ENCODE assay signal across 13 cellular contexts in genomic region chr5:119943148-119943547, GRCh38.
DNase-seq lines count a peak whose midpoint lies in the region; ATAC-seq and TF ChIP-seq lines count a peak whose summit lies in the region.
"Had no signal": no experiment of that assay in that cellular context is flagged by ENCODE, and none has a peak within 500 bp of the region (broad histone marks: within the 10 kb centered on the region; RNA-seq: fewer than 3 reads in every experiment).

No MANE protein-coding gene starts in this region.

- H3K9me3 ChIP-seq in left lung: peaks cover 0 to 6% of the 10 kb centered on the region in 2 donors
- H3K9me3 ChIP-seq in vagina: no peaks in the 10 kb centered on the region
- H3K9me3 ChIP-seq: ovary had no signal

- H3K36me3 ChIP-seq in left lung: no peaks in the 10 kb centered on the region
- no peaks in the 10 kb centered on the region for H3K36me3 ChIP-seq in vagina
- H3K36me3 ChIP-seq: ovary had no signal

- H3K4me3 ChIP-seq in astrocyte of the spinal cord (ENCODE audit: low read depth, low read length) (no peak overlapping the region), left lung (no peak overlapping the region), vagina (no peak overlapping the region)
- H3K4me3 ChIP-seq: ovary had no signal

- DNase-seq in AML-193 (lab: John Stamatoyannopoulos, UW) (peak; percentile 8 to 15), Kasumi-1 (lab: John Stamatoyannopoulos, UW) (peak; percentile 4 to 24), astrocyte of the spinal cord (ENCODE audit: low read depth, low spot score) (peak; percentile 31), left lung (no peak), NCI-H1436 treated with DMSO at 0.1 percent for 48 hours (lab: John Stamatoyannopoulos, UW) (no peak), vagina (ENCODE audit: extremely low spot score in 2 of 2) (no peak), NCI-H748 (lab: John Stamatoyannopoulos, UW; ENCODE audit: unreplicated experiment) (no peak)
- DNase-seq: effector CD8-positive, alpha-beta T cell; NCI-H1105; OCI-M1; ovary had no signal

- TF ChIP-seq CTCF in astrocyte of the spinal cord (IDR thresholded peaks at IDR 0.05; ENCODE audit: low read depth, low read length): peak; percentile 8
- peak in 1 of 2 donors; percentile 17 for TF ChIP-seq CTCF in left lung (IDR thresholded peaks at IDR 0.05)
- peak in 1 of 3 experiments; percentile 19 for TF ChIP-seq CTCF in vagina (IDR thresholded peaks at IDR 0.05)

- H3K4me1 ChIP-seq in left lung (no peaks in the 10 kb centered on the region), vagina (no peaks in the 10 kb centered on the region)

- no peak for TF ChIP-seq POLR2A in vagina (IDR thresholded peaks at IDR 0.05)

- in situ Hi-C loops in astrocyte of the spinal cord (cut with HindIII; ENCODE audit: low sequenced_read_pairs): no loop called here

- H3K27ac ChIP-seq in left lung: no peak overlapping the region
- no peak overlapping the region for H3K27ac ChIP-seq in vagina
- H3K27ac ChIP-seq: ovary had no signal

- intact Hi-C loops in left lung (cut with DNase I) (no loop called here), vagina (cut with DNase I) (no loop called here)

- H3K27me3 ChIP-seq in left lung (no peaks in the 10 kb centered on the region), vagina (no peaks in the 10 kb centered on the region)
- H3K27me3 ChIP-seq: ovary had no signal

- ATAC-seq in left lung: peak; percentile 48
- ATAC-seq in GM19351 (IDR thresholded peaks at IDR 0.05; ENCODE audit: unreplicated experiment): no peak
- ATAC-seq: activated CD4-positive, CD25-positive, alpha-beta regulatory T cell treated with anti-CD3 and anti-CD28 coated beads, Interleukin-2, amount 50 U/mL, for 24 hours had no signal

Comparison
In these comparisons a context has a peak if more than half of its experiments do, and no peak if none do; other contexts are left out.
1. DNase-seq: peak in AML-193 (2 of 2), Kasumi-1 (2 of 2) and astrocyte of the spinal cord (single experiment); none in left lung (0 of 2), NCI-H1436 treated with DMSO at 0.1 percent for 48 hours (single experiment), vagina (0 of 2) and NCI-H748 (single experiment).